24 cellular contexts compared by ENCODE assay signal in the genomic region with DNA sequence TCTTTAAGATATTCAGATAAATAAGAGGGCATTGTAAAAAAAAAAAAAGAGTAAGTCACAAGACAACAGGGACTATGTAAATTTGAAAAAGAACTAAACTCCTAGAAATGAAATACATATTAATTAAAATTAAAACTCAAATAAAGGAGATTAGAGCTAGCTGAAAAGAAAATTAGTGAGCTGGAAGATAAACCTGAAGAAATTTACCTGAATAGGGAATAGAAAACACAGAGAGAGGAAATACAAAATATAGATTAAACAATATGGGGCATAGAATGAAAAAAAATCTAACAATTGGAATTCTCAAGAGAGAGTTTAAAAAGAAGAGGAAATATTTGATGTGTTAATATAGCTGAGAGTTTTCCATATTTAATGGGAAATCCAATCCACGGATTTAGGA. TPM values are rescaled to one million over a fixed set of nuclear protein-coding genes. Genes with fewer than 3 reads are reported as not detected.
DNase-seq lines count a peak whose midpoint lies in the region; ATAC-seq, FAIRE-seq and TF ChIP-seq lines count a peak whose summit lies in the region.
"Had no signal": no experiment of that assay in that cellular context is flagged by ENCODE, and none has a peak within 500 bp of the region (broad histone marks: within the 10 kb centered on the region; RNA-seq: fewer than 3 reads in every experiment).

No MANE protein-coding gene starts in this region.

- H3K27me3 ChIP-seq in SK-N-SH (ENCODE audit: insufficient read depth) = no peaks in the 10 kb centered on the region
- no peaks in the 10 kb centered on the region; a peak in 1 of 7 replicates for H3K27me3 ChIP-seq in H1 (replicated peaks in 1 of 4; ENCODE audit: control insufficient read depth in 3 of 4, extremely low read depth in 1 of 4, insufficient read depth in 3 of 4, low read length in 3 of 4)
- H3K27me3 ChIP-seq in pancreas = no peaks in the 10 kb centered on the region
- H3K27me3 ChIP-seq: BLaER1 had no signal

- TF ChIP-seq EP300 in SK-N-SH (IDR thresholded peaks at IDR 0.05; ENCODE audit: borderline replicate concordance in 1 of 2, low read depth in 1 of 2, low read length in 1 of 2) (no peak), H1 (IDR thresholded peaks at IDR 0.05; ENCODE audit: borderline replicate concordance in 1 of 2, low read depth in 2 of 2, low read length in 2 of 2) (no peak)

- H3K4me1 ChIP-seq in SK-N-SH (ENCODE audit: control insufficient read depth in 1 of 2, insufficient read depth in 2 of 2, low read depth in 1 of 2, low read length in 1 of 2) (no peaks in the 10 kb centered on the region), H1 (replicated peaks in 1 of 4; ENCODE audit: control insufficient read depth in 3 of 4, insufficient read depth in 4 of 4, low read length in 3 of 4) (peaks cover 0 to 4% (median 2%) of the 10 kb centered on the region in 4 experiments; a peak in 4 of 7 replicates), pancreas (peaks cover 0 to 3% (median 0%) of the 10 kb centered on the region in 3 donors)
- H3K4me1 ChIP-seq: BLaER1, Caco-2 had no signal

- H3K4me3 ChIP-seq in SK-N-SH (ENCODE audit: low read depth in 2 of 2, low read length in 1 of 2) (no peak overlapping the region), H1 (ENCODE audit: extremely low read depth in 1 of 4, insufficient read depth in 2 of 4, low read depth in 3 of 4, low read length in 4 of 4) (no peak overlapping the region), pancreas (no peak overlapping the region)
- H3K4me3 ChIP-seq: BLaER1, GM23248 had no signal

- H3K79me1 ChIP-seq in H1 (ENCODE audit: low read depth, low read length) = no peaks in the 10 kb centered on the region

- H3K9me3 ChIP-seq in SK-N-SH = no peaks in the 10 kb centered on the region
- peaks cover 2 to 6% of the 10 kb centered on the region in 2 experiments for H3K9me3 ChIP-seq in H1 (ENCODE audit: insufficient read depth in 2 of 2, low read depth in 1 of 2, low read length in 1 of 2)
- H3K9me3 ChIP-seq in pancreas = no peaks in the 10 kb centered on the region

- no peaks in the 10 kb centered on the region for H4K20me1 ChIP-seq in SK-N-SH (ENCODE audit: insufficient read depth)
- no peaks in the 10 kb centered on the region for H4K20me1 ChIP-seq in H1 (replicated peaks in 1 of 2; ENCODE audit: control insufficient read depth in 1 of 2, insufficient read depth in 2 of 2, low read length in 2 of 2)
- H4K20me1 ChIP-seq: BLaER1 had no signal

- no peaks in the 10 kb centered on the region for H3K9me2 ChIP-seq in SK-N-SH

- TF ChIP-seq POLR2A in H1 (IDR thresholded peaks at IDR 0.05; ENCODE audit: control extremely low read depth in 1 of 2, low read depth in 2 of 2, low read length in 2 of 2) = no peak

- no peak overlapping the region for H2BK20ac ChIP-seq in H1 (ENCODE audit: low read length)

- H3K79me2 ChIP-seq in SK-N-SH (ENCODE audit: insufficient read depth) = no peaks in the 10 kb centered on the region
- H3K79me2 ChIP-seq in H1 (ENCODE audit: control insufficient read depth in 1 of 2, insufficient read depth in 2 of 2, low read length in 2 of 2) = no peaks in the 10 kb centered on the region

- peaks cover 28% of the 10 kb centered on the region for H3K9me3 Mint-ChIP-seq in WTC11
- H3K9me3 Mint-ChIP-seq: CD8-positive, alpha-beta T cell had no signal

- H4K91ac ChIP-seq in H1 (replicated peaks; ENCODE audit: insufficient read length, low read length) = no peak overlapping the region

- in situ Hi-C loops in KBM-7 (cut with MboI; ENCODE audit: low pct_unique_long_range_greater_than_20kb, low sequenced_read_pairs) = loop anchor here (10.0 kb wide), 1 partner anchor 143 kb away; no protein-coding TSS in a partner anchor

- H4K5ac ChIP-seq in H1 (ENCODE audit: insufficient read length, low read depth, low read length) = no peak overlapping the region

- POLR2A ChIA-PET in SK-N-SH (lab: Yijun Ruan, JAX) = no interaction called here
- POLR2A ChIA-PET in WTC11 (lab: Charles Lee) = no interaction called here
- POLR2A ChIA-PET in H1 (lab: Charles Lee; ENCODE audit: partially characterized antibody) = no interaction called here

- H3K36me3 ChIP-seq in SK-N-SH (replicated peaks in 1 of 2; ENCODE audit: control insufficient read depth in 1 of 2, insufficient read depth in 2 of 2, low read length in 1 of 2) (no peaks in the 10 kb centered on the region), H1 (ENCODE audit: control insufficient read depth in 2 of 4, insufficient read depth in 4 of 4, low read length in 3 of 4) (no peaks in the 10 kb centered on the region), pancreas (no peaks in the 10 kb centered on the region)
- H3K36me3 ChIP-seq: BLaER1 had no signal

- TF ChIP-seq RAD21 in SK-N-SH (IDR thresholded peaks at IDR 0.05; ENCODE audit: low read length) (no peak), H1 (IDR thresholded peaks at IDR 0.05 in 1 of 2, conservative IDR thresholded peaks at IDR 0.05 in 1 of 2; ENCODE audit: low read depth in 2 of 2, low read length in 2 of 2) (no peak)

- H3K23ac ChIP-seq in H1 (ENCODE audit: insufficient read length) = no peak overlapping the region

- H3K9ac ChIP-seq in SK-N-SH (no peak overlapping the region), H1 (replicated peaks in 1 of 4; ENCODE audit: extremely low read depth in 1 of 4, low read depth in 3 of 4, low read length in 3 of 4) (no peak overlapping the region)
- H3K9ac ChIP-seq: BLaER1, GM23248 had no signal

- no peak overlapping the region for H2AK5ac ChIP-seq in H1 (ENCODE audit: low read depth, low read length)

- no peak overlapping the region for H3K56ac ChIP-seq in H1 (replicated peaks; ENCODE audit: insufficient read length, low read depth, low read length)

- no peak overlapping the region for H2BK120ac ChIP-seq in H1 (replicated peaks; ENCODE audit: low read depth, low read length)

- H3K23me2 ChIP-seq in H1 (ENCODE audit: low read depth, low read length) = no peaks in the 10 kb centered on the region

- CTCF ChIA-PET in SK-N-SH (lab: Yijun Ruan, JAX) = interaction anchor here (1.7 to 22.1 kb wide), 7 partner anchors 8 to 146 kb away, joined by 5 to 769 read pairs (median 36); no protein-coding TSS in a partner anchor
- CTCF ChIA-PET in WTC11 (lab: Charles Lee) = interaction anchor here (1.0 to 12.5 kb wide), 5 partner anchors 10 to 145 kb away, joined by 4 to 400 read pairs (median 14); no protein-coding TSS in a partner anchor
- CTCF ChIA-PET in H1 (lab: Charles Lee; ENCODE audit: partially characterized antibody) = interaction anchor here (1.9 to 23.8 kb wide), 5 partner anchors 28 to 308 kb away, joined by 4 to 874 read pairs (median 11); no protein-coding TSS in a partner anchor

- TF ChIP-seq CTCF in SK-N-SH (IDR thresholded peaks at IDR 0.05) = no peak
- TF ChIP-seq CTCF in WTC11 (IDR thresholded peaks at IDR 0.05) = no peak
- TF ChIP-seq CTCF in H1 (IDR thresholded peaks at IDR 0.05; ENCODE audit: control extremely low read depth in 1 of 3, insufficient read depth in 1 of 3, low read depth in 1 of 3, low read length in 3 of 3) = no peak
- no peak for TF ChIP-seq CTCF in pancreas (IDR thresholded peaks at IDR 0.05)

- H4K8ac ChIP-seq in H1 (ENCODE audit: extremely low read depth, insufficient read depth, low read length) = no peak overlapping the region

- no peak overlapping the region for H2AFZ ChIP-seq in SK-N-SH (ENCODE audit: low read depth)
- H2AFZ ChIP-seq in H1 (ENCODE audit: low read length) = no peak overlapping the region
- H2AFZ ChIP-seq: GM23248 had no signal

- H3K18ac ChIP-seq in H1 (ENCODE audit: extremely low read depth, low read length) = no peak overlapping the region

- H3K14ac ChIP-seq in H1 (ENCODE audit: insufficient read length) = no peak overlapping the region

- H3K36me3 Mint-ChIP-seq in WTC11 = peaks cover 19% of the 10 kb centered on the region
- H3K36me3 Mint-ChIP-seq: CD4-positive, CD25-positive, alpha-beta regulatory T cell; CD8-positive, alpha-beta T cell had no signal

- H2BK5ac ChIP-seq in H1 (ENCODE audit: low read depth, low read length) = no peak overlapping the region

- H3K27ac ChIP-seq in SK-N-SH (ENCODE audit: low read depth in 2 of 2, low read length in 1 of 2) (no peak overlapping the region), H1 (ENCODE audit: low read depth, low read length) (no peak overlapping the region), pancreas (no peak overlapping the region)
- H3K27ac ChIP-seq: 22Rv1, BLaER1, C4-2B, GM23248 had no signal

- H3K4me3 Mint-ChIP-seq in WTC11 = no peak overlapping the region
- H3K4me3 Mint-ChIP-seq: B cell; CD4-positive, CD25-positive, alpha-beta regulatory T cell; CD8-positive, alpha-beta T cell; H9 had no signal

- H2BK15ac ChIP-seq in H1 (ENCODE audit: low read length) = no peak overlapping the region

- no peak overlapping the region for H3K27ac Mint-ChIP-seq in WTC11
- H3K27ac Mint-ChIP-seq: B cell; CD4-positive, CD25-positive, alpha-beta regulatory T cell; CD8-positive, alpha-beta T cell; H9 had no signal

- H2BK12ac ChIP-seq in H1 (ENCODE audit: low read depth, low read length) = no peak overlapping the region

- peaks cover 2% of the 10 kb centered on the region; the same call in 1 of the 2 replicates for H3K27me3 Mint-ChIP-seq in WTC11 (ENCODE audit: low read depth)
- H3K27me3 Mint-ChIP-seq: B cell had no signal

- FAIRE-seq in H1 (lab: Jason Lieb, UNC) = no peak
- FAIRE-seq in pancreas (lab: Jason Lieb, UNC) = peak; percentile 9
- FAIRE-seq: A204.1, GM12891, GM19239 had no signal

- H3K4me1 Mint-ChIP-seq in WTC11 = peaks cover 5% of the 10 kb centered on the region; the same call in 1 of the 2 replicates

- no peak for ATAC-seq in SK-N-SH treated with all-trans-retinoic acid at 6 μM for 48 hours
- no peak for ATAC-seq in WTC11
- ATAC-seq in pancreas = no peak
- ATAC-seq: CD8-positive, alpha-beta T cell had no signal

- H3F3A ChIP-seq in SK-N-SH (replicated peaks; ENCODE audit: insufficient read depth) = no peaks in the 10 kb centered on the region

- no peak overlapping the region for H3K4ac ChIP-seq in H1 (replicated peaks; ENCODE audit: insufficient read length, low read depth, low read length)

- no peak for DNase-seq in SK-N-SH
- no peak for DNase-seq in WTC11 (ENCODE audit: low spot score)
- DNase-seq in H1 (ENCODE audit: low read depth in 1 of 2, low spot score in 2 of 2) = no peak
- DNase-seq in pancreas = no peak
- no peak for DNase-seq in D341Med (ENCODE audit: low spot score)
- DNase-seq in GM19238 (ENCODE audit: insufficient read length, low spot score) = no peak
- no peak for DNase-seq in KBM-7
- DNase-seq: Caco-2; CD4-positive, CD25-positive, alpha-beta regulatory T cell; CD8-positive, alpha-beta T cell; DMS 273 treated with DMSO at 0.1 percent for 48 hours; DMS79; EL; GF-D8; GM23248; H9 had no signal

- intact Hi-C loops in pancreas (cut with DNase I) = no loop called here

- 12% methylated on average over 1 of the region's 1 CpG for WGBS in SK-N-SH (ENCODE audit: low lambda C conversion rate)
- WGBS in H1 (ENCODE audit: extremely low coverage in 1 of 2, insufficient coverage in 1 of 2, insufficient read length in 1 of 2, insufficient replicate concordance in 2 of 2, low coverage in 1 of 2, low lambda C conversion rate in 2 of 2, missing lambda C conversion rate in 1 of 2), 2 experiments = 83% methylated on average over 1 of the region's 1 CpG; no CpG with 5 or more reads in 1 of the 2 experiments
- 81 to 96% methylated on average over 1 of the region's 1 CpG for WGBS in pancreas, 2 donors

- H3K4me2 ChIP-seq in SK-N-SH (no peak overlapping the region), H1 (ENCODE audit: insufficient read depth in 1 of 2, low read depth in 2 of 2, low read length in 2 of 2) (no peak overlapping the region)
- H3K4me2 ChIP-seq: BLaER1 had no signal

RNA-seq across cellular contexts. Expression of gene TADA1, which starts 35.6 kb away (rescaled TPM):
- polyA plus RNA-seq in SK-N-SH (2012; rRNA removed) = 9.3 and 13.6 TPM in 2 replicates
- 12.5 and 12.7 TPM in 2 replicates for polyA plus RNA-seq in SK-N-SH (2012; cell fraction: cytosol; rRNA removed)
- polyA plus RNA-seq in SK-N-SH (2012; cell fraction: nucleus; rRNA removed) = 12.3 and 16.7 TPM in 2 replicates
- total RNA-seq in WTC11 (2021) = 16.6 to 18.8 TPM (median 17.5 TPM) in 3 replicates
- total RNA-seq in H1 (2021; fragmentation: NEBNext Ultra II Directional; extraction: Animal tissue kit (Norgen Biotek cat#: 25700)) = 21.1 and 24.5 TPM in 2 replicates
- 18.4 and 23.6 TPM in 2 replicates for polyA plus RNA-seq in H1 (2011; rRNA removed)
- 28.9 TPM for polyA plus RNA-seq in H1 (2011; cell fraction: cytosol; rRNA removed)
- 12.7 TPM for polyA plus RNA-seq in H1 (2011; cell fraction: nucleus; rRNA removed)
- 14.6 to 18.9 TPM (median 17.2 TPM) in 4 replicates for polyA plus RNA-seq in H1 (2012, experiment 1 of 2)
- polyA plus RNA-seq in H1 (2012, experiment 2 of 2) = 4.8 TPM
- polyA plus RNA-seq in H1 (2013, experiment 1 of 2) = 11.3 TPM
- 11.0 TPM for polyA plus RNA-seq in H1 (2013, experiment 2 of 2)
- polyA minus RNA-seq in H1 (2011; rRNA and poly(A)+ RNA removed) = 26.9 and 33.2 TPM in 2 replicates
- polyA minus RNA-seq in H1 (2011; cell fraction: cytosol; rRNA and poly(A)+ RNA removed) = 15.9 TPM
- polyA minus RNA-seq in H1 (2011; cell fraction: nucleus; rRNA and poly(A)+ RNA removed) = 13.5 TPM
- 1 to 10 TPM; 2.8 to 6.2 (median 4.0) TPM for total RNA-seq in pancreas
- polyA plus RNA-seq in pancreas = 1 to 10 TPM; 3.1 to 8.2 TPM
